9 cellular contexts compared by ENCODE assay signal in genomic region chr18:9643549-9643948, GRCh38. TPM values are rescaled to one million over a fixed set of nuclear protein-coding genes. Genes with fewer than 3 reads are reported as not detected.
DNase-seq lines count a peak whose midpoint lies in the region; ATAC-seq, FAIRE-seq and TF ChIP-seq lines count a peak whose summit lies in the region.
"Had no signal": no experiment of that assay in that cellular context is flagged by ENCODE, and none has a peak within 500 bp of the region (broad histone marks: within the 10 kb centered on the region; RNA-seq: fewer than 3 reads in every experiment).

No MANE protein-coding gene starts in this region.

- H3K36me3 ChIP-seq in HUES6 (ENCODE audit: control insufficient read depth, insufficient read depth, low read length) (no peaks in the 10 kb centered on the region), left lung (no peaks in the 10 kb centered on the region)

- 1% methylated on average over 3 of the region's 3 CpGs for WGBS in A549 (ENCODE audit: missing lambda C conversion rate)

- POLR2A ChIA-PET in A549 (lab: Yijun Ruan, JAX) = interaction anchor here (1.0 kb wide), 1 partner anchor 28 kb away, joined by 3 read pairs; no protein-coding TSS in a partner anchor

- TF ChIP-seq EP300 in A549 (IDR thresholded peaks at IDR 0.05) = peak in 1 of 2 experiments; percentile 24; a peak in 1 of 5 replicates

- peak overlapping the region; percentile 74 for H3K4me2 ChIP-seq in A549

- peak; percentile 73 for FAIRE-seq in A549 (lab: Jason Lieb, UNC)

- H3K4me1 ChIP-seq in A549 (peaks cover 50% of the 10 kb centered on the region), HUES6 (ENCODE audit: control insufficient read depth, insufficient read depth, low read length) (peaks cover 31% of the 10 kb centered on the region), left lung (peaks cover 0 to 16% of the 10 kb centered on the region in 2 donors)

- H3K27me3 ChIP-seq in HUES6 (ENCODE audit: control insufficient read depth, insufficient read depth, low read length) (no peaks in the 10 kb centered on the region), left lung (no peaks in the 10 kb centered on the region)

- H3K9me3 ChIP-seq in A549 (no peaks in the 10 kb centered on the region), HUES6 (ENCODE audit: control insufficient read depth, insufficient read depth, low read depth, low read length) (no peaks in the 10 kb centered on the region), left lung (no peaks in the 10 kb centered on the region)

- peak; percentile 93 to 95 for ATAC-seq in A549
- peak; percentile 92 for ATAC-seq in left lung
- no peak for ATAC-seq in HG03457 (IDR thresholded peaks at IDR 0.05; ENCODE audit: unreplicated experiment)

- TF ChIP-seq CTCF in A549 (IDR thresholded peaks at IDR 0.05) (no peak), cardiac fibroblast (IDR thresholded peaks at IDR 0.05; ENCODE audit: low read depth, low read length) (no peak), left lung (IDR thresholded peaks at IDR 0.05) (no peak)

- peak overlapping the region; percentile 59 for H3K9ac ChIP-seq in HUES6 (ENCODE audit: low read length)

- CTCF ChIA-PET in A549 (lab: Yijun Ruan, JAX) = interaction anchor here (2.0 kb wide), 1 partner anchor 39 kb away, joined by 6 read pairs; no protein-coding TSS in a partner anchor

- H3K27ac ChIP-seq in A549 (peak overlapping the region; percentile 80 to 88; a peak in 5 of 6 replicates), HUES6 (ENCODE audit: low read depth, low read length) (peak overlapping the region; percentile 97), left lung (peak overlapping the region; percentile 60 to 73)

- intact Hi-C loops in left lung (cut with DNase I) = no loop called here

- TF ChIP-seq POLR2A in A549 (IDR thresholded peaks at IDR 0.05; ENCODE audit: low read length) = no peak

- H3K4me3 ChIP-seq in A549 = no peak overlapping the region
- H3K4me3 ChIP-seq in HUES6 (ENCODE audit: low read depth, low read length) = peak overlapping the region; percentile 1; the same call in 1 of the 2 replicates
- no peak overlapping the region for H3K4me3 ChIP-seq in cardiac fibroblast (replicated peaks in 1 of 2; ENCODE audit: low read depth in 2 of 2, low read length in 2 of 2)
- H3K4me3 ChIP-seq in left lung = no peak overlapping the region

- DNase-seq in A549 (ENCODE audit: low read depth in 1 of 2, low spot score in 1 of 2) (peak; percentile 78 to 92), cardiac fibroblast (ENCODE audit: low read depth in 2 of 2) (peak; percentile 98 to 99), left lung (no peak), RPMI8226 (no peak), NCI-H526 treated with DMSO at 0.1 percent for 48 hours (lab: John Stamatoyannopoulos, UW) (no peak)
- DNase-seq in stimulated activated CD4-positive, alpha-beta T cell treated with anti-CD3 and anti-CD28 coated beads, Interleukin-15, amount 100 ng/mL, for 24 hours = no peak
- DNase-seq: KBM-7 had no signal

- TF ChIP-seq RAD21 in A549 (conservative IDR thresholded peaks at IDR 0.05 in 1 of 2, IDR thresholded peaks at IDR 0.05 in 1 of 2) = no peak

TF ChIP-seq in A549, 52 proteins besides CTCF, POLR2A, EP300 and RAD21:
- TF ChIP-seq JUN (IDR thresholded peaks at IDR 0.05) (no peak), MAFK (IDR thresholded peaks at IDR 0.05; ENCODE audit: partially characterized antibody) (peak; percentile 96), HES2 (IDR thresholded peaks at IDR 0.05) (no peak), FOSL2 (IDR thresholded peaks at IDR 0.05) (no peak), FOSL2 (CRISPR knock-in tag; IDR thresholded peaks at IDR 0.05) (peak; percentile 85), JUNB (IDR thresholded peaks at IDR 0.05) (0 out of 2 replicates have a peak, but pooled peaks have one; percentile 34)
TF ChIP-seq in A549: peak in this region for 3.

RNA-seq across cellular contexts. Expression of gene PPP4R1, which starts 29.2 kb away (rescaled TPM):
- polyA plus RNA-seq in A549 (2011; rRNA removed) (94.5 and 97.3 TPM in 2 replicates), A549 (2017; fragmentation: RNase III; extraction: RNeasy Plus Mini Kit Qiagen cat#74134 plus additional on column Dnase treatment) (40.1 to 46.1 TPM (median 41.5 TPM) in 3 replicates)
- polyA plus RNA-seq in A549 (2012; cell fraction: cytosol; rRNA removed) = 50.8 and 63.9 TPM in 2 replicates
- 65.6 and 112 TPM in 2 replicates for polyA plus RNA-seq in A549 (2012; cell fraction: nucleus; rRNA removed)
- 159 and 172 TPM in 2 replicates for polyA minus RNA-seq in A549 (2011; rRNA and poly(A)+ RNA removed)
- 100 to 1,000 TPM; 156 to 163 TPM for total RNA-seq in left lung

Comparison
In these comparisons a context has a peak if more than half of its experiments do, and no peak if none do; other contexts are left out.
1. DNase-seq: peak in A549 (2 of 2) and cardiac fibroblast (2 of 2); none in left lung (0 of 2), RPMI8226 (single experiment), NCI-H526 treated with DMSO at 0.1 percent for 48 hours (single experiment) and stimulated activated CD4-positive, alpha-beta T cell treated with anti-CD3 and anti-CD28 coated beads, Interleukin-15, amount 100 ng/mL, for 24 hours (single experiment).
2. Peak in every context shown above with its lines, with median percentiles within 50 percentile points of each other: H3K27ac ChIP-seq.